ENCODE assay signal across 15 cellular contexts in the genomic region with DNA sequence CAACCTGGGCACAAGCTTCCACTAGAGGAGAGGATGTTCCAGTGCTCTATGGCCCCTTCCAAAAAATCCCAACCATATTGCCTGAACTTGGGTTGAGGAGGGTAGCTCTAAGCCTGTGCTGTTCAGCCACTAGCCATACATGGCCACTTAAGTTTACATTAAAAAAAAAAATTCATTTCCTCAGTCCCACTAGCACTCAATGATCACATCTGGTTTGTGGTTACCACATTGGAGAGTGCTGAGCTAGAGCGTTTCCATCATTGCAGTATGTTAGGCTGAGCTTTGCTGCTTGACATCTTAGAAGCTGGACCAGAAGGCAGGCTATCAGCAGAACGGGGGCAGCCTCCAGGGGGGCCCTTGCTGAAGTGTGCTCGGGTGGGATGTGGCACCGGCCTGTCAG. TPM values are rescaled to one million over a fixed set of nuclear protein-coding genes. Genes with fewer than 3 reads are reported as not detected.
DNase-seq lines count a peak whose midpoint lies in the region; ATAC-seq and TF ChIP-seq lines count a peak whose summit lies in the region.
"Had no signal": no experiment of that assay in that cellular context is flagged by ENCODE, and none has a peak within 500 bp of the region (broad histone marks: within the 10 kb centered on the region; RNA-seq: fewer than 3 reads in every experiment).

No MANE protein-coding gene starts in this region.

- DNase-seq in DMS 273 (lab: John Stamatoyannopoulos, UW; ENCODE audit: unreplicated experiment) (peak; percentile 18), DMS 273 treated with DMSO at 0.1 percent for 48 hours (lab: John Stamatoyannopoulos, UW) (no peak), HFFc6 (no peak), immature natural killer cell (peak; percentile 36 to 61 (median 47)), NCI-H1930 (lab: John Stamatoyannopoulos, UW) (no peak)
- DNase-seq in activated CD8-positive, alpha-beta T cell treated with anti-CD3 and anti-CD28 coated beads, Interleukin-2, amount 10 ng/mL, durations not matched to agents 7 days and 5 days, result peak; percentile 46
- DNase-seq in stimulated activated CD4-positive, alpha-beta T cell treated with anti-CD3 and anti-CD28 coated beads, Interleukin-2, amount 100 ng/mL, for 48 hours, result no peak
- DNase-seq: activated T-cell treated with anti-CD3 and anti-CD28 coated beads for 4 hours, Caco-2, NCI-H2081, ovary, small intestine had no signal

- H3K4me3 Mint-ChIP-seq in HFFc6 (no peak overlapping the region), immature natural killer cell (peak overlapping the region; percentile 6 to 61 (median 40))
- no peak overlapping the region for H3K4me3 Mint-ChIP-seq in activated CD8-positive, alpha-beta T cell treated with anti-CD3 and anti-CD28 coated beads, Interleukin-2, amount 10 ng/mL, durations not matched to agents 7 days and 5 days
- H3K4me3 Mint-ChIP-seq: mesothelial cell of epicardium had no signal

- peaks cover 9% of the 10 kb centered on the region for H3K36me3 Mint-ChIP-seq in HFFc6 (ENCODE audit: low read depth)
- peaks cover 35% of the 10 kb centered on the region for H3K36me3 Mint-ChIP-seq in activated CD8-positive, alpha-beta T cell treated with anti-CD3 and anti-CD28 coated beads, Interleukin-2, amount 10 ng/mL, durations not matched to agents 7 days and 5 days (ENCODE audit: low read depth)
- H3K36me3 Mint-ChIP-seq in immature natural killer cell, result peaks cover 6 to 26% (median 11%) of the 10 kb centered on the region in 3 donors

- ATAC-seq in activated CD8-positive, alpha-beta T cell treated with anti-CD3 and anti-CD28 coated beads, Interleukin-2, amount 10 ng/mL, durations not matched to agents 7 days and 5 days, result peak; percentile 84
- ATAC-seq in HG03025 (IDR thresholded peaks at IDR 0.05; ENCODE audit: low FRiP score, unreplicated experiment), result no peak

- H3K27ac Mint-ChIP-seq in HFFc6 (peak overlapping the region; percentile 65), immature natural killer cell (peak overlapping the region in 3 of 6 donors; percentile 15 to 40 (median 30))
- peak overlapping the region; percentile 25 for H3K27ac Mint-ChIP-seq in activated CD8-positive, alpha-beta T cell treated with anti-CD3 and anti-CD28 coated beads, Interleukin-2, amount 10 ng/mL, durations not matched to agents 7 days and 5 days

- H3K4me1 Mint-ChIP-seq in HFFc6 (ENCODE audit: low read depth), result peaks cover 49% of the 10 kb centered on the region
- peaks cover 37% of the 10 kb centered on the region for H3K4me1 Mint-ChIP-seq in activated CD8-positive, alpha-beta T cell treated with anti-CD3 and anti-CD28 coated beads, Interleukin-2, amount 10 ng/mL, durations not matched to agents 7 days and 5 days (ENCODE audit: low read depth)
- H3K4me1 Mint-ChIP-seq in immature natural killer cell, result peaks cover 41 to 68% of the 10 kb centered on the region in 2 donors

- no peak for TF ChIP-seq CTCF in HFFc6 (IDR thresholded peaks at IDR 0.05)

- POLR2A ChIA-PET in activated CD8-positive, alpha-beta T cell treated with anti-CD3 and anti-CD28 coated beads, Interleukin-2, amount 10 ng/mL, durations not matched to agents 7 days and 5 days (lab: Charles Lee), result interaction anchor here (0.5 to 0.7 kb wide), 3 partner anchors 83 to 137 kb away, joined by 3 read pairs; a partner anchor contains a TSS

- CTCF ChIA-PET in activated CD8-positive, alpha-beta T cell treated with anti-CD3 and anti-CD28 coated beads, Interleukin-2, amount 10 ng/mL, durations not matched to agents 7 days and 5 days (lab: Charles Lee), result interaction anchor here (0.9 to 1.6 kb wide), 6 partner anchors 12 to 271 kb away, joined by 3 to 6 read pairs (median 4); no protein-coding TSS in a partner anchor

- H3K9me3 Mint-ChIP-seq in HFFc6, result no peaks in the 10 kb centered on the region
- no peaks in the 10 kb centered on the region for H3K9me3 Mint-ChIP-seq in activated CD8-positive, alpha-beta T cell treated with anti-CD3 and anti-CD28 coated beads, Interleukin-2, amount 10 ng/mL, durations not matched to agents 7 days and 5 days (ENCODE audit: insufficient read depth)
- no peaks in the 10 kb centered on the region for H3K9me3 Mint-ChIP-seq in immature natural killer cell
- H3K9me3 Mint-ChIP-seq: IgD-negative memory B cell, mesothelial cell of epicardium had no signal

- H3K27me3 Mint-ChIP-seq in HFFc6 (ENCODE audit: insufficient read depth), result no peaks in the 10 kb centered on the region; the same call in 1 of the 2 replicates
- no peaks in the 10 kb centered on the region for H3K27me3 Mint-ChIP-seq in activated CD8-positive, alpha-beta T cell treated with anti-CD3 and anti-CD28 coated beads, Interleukin-2, amount 10 ng/mL, durations not matched to agents 7 days and 5 days (ENCODE audit: low read depth)
- H3K27me3 Mint-ChIP-seq in immature natural killer cell (ENCODE audit: low read depth in 3 of 3), result peaks cover 0 to 2% (median 0%) of the 10 kb centered on the region in 3 donors
- H3K27me3 Mint-ChIP-seq: IgD-negative memory B cell had no signal

RNA-seq across cellular contexts. Expression of a gene that starts 43.5 kb away (rescaled TPM):
- under 1 TPM in 5 of 6 experiments, not detected in 1; 0.13 to 0.35 (median 0.17) TPM for total RNA-seq in HFFc6 (2021; fragmentation: NEBNext Ultra II Directional; extraction: Animal tissue kit (Norgen Biotek cat#: 25700))
- 1 to 10 TPM; 2.9 to 3.6 TPM for total RNA-seq in activated CD8-positive, alpha-beta T cell treated with anti-CD3 and anti-CD28 coated beads, Interleukin-2, amount 10 ng/mL, durations not matched to agents 7 days and 5 days
- polyA plus RNA-seq in immature natural killer cell, result not detected
- polyA plus RNA-seq: IgD-negative memory B cell had no signal

Comparison
In these comparisons a context has a peak if more than half of its experiments do, and no peak if none do; other contexts are left out.
1. DNase-seq: peak in DMS 273 (single experiment), activated CD8-positive, alpha-beta T cell treated with anti-CD3 and anti-CD28 coated beads, Interleukin-2, amount 10 ng/mL, durations not matched to agents 7 days and 5 days (single experiment) and immature natural killer cell (3 of 3); none in DMS 273 treated with DMSO at 0.1 percent for 48 hours (single experiment), HFFc6 (single experiment), NCI-H1930 (0 of 2) and stimulated activated CD4-positive, alpha-beta T cell treated with anti-CD3 and anti-CD28 coated beads, Interleukin-2, amount 100 ng/mL, for 48 hours (0 of 2).
2. H3K4me3 Mint-ChIP-seq: peak in immature natural killer cell (5 of 5); none in HFFc6 (single experiment) and activated CD8-positive, alpha-beta T cell treated with anti-CD3 and anti-CD28 coated beads, Interleukin-2, amount 10 ng/mL, durations not matched to agents 7 days and 5 days (single experiment).